In genomic region chr12:51047655-51048540, GRCh38 we compare ENCODE assay signal across 8 cellular contexts. TPM values are rescaled to one million over a fixed set of nuclear protein-coding genes. Genes with fewer than 3 reads are reported as not detected.
DNase-seq lines count a peak whose midpoint lies in the region; ATAC-seq and TF ChIP-seq lines count a peak whose summit lies in the region.

Gene LETMD1 (plus strand): TSS chr12:51048327. CDS start chr12:51048357, 30 bp downstream.

- peak; percentile 83 for TF ChIP-seq POLR2A in Raji (IDR thresholded peaks at IDR 0.05; ENCODE audit: insufficient read depth, low read depth, low read length)

- H3K4me3 ChIP-seq in H7 (ENCODE audit: insufficient read depth, low read depth, low read length) (peak within 1 kb of the TSS; percentile 86), Loucy (ENCODE audit: low read length, poor library complexity, severe bottlenecking) (peak within 1 kb of the TSS; percentile 89), fibroblast of pulmonary artery (replicated peaks; ENCODE audit: low read depth, low read length) (peak within 1 kb of the TSS; percentile 93)

- H3K9ac ChIP-seq in Loucy (ENCODE audit: low read depth, low read length, poor library complexity, severe bottlenecking) = peak within 1 kb of the TSS; percentile 85

- TF ChIP-seq CTCF in Loucy (conservative IDR thresholded peaks at IDR 0.05; ENCODE audit: low read length) = peak; percentile 95
- peak; percentile 81 for TF ChIP-seq CTCF in fibroblast of pulmonary artery (IDR thresholded peaks at IDR 0.05; ENCODE audit: low read length, missing control alignments)

- in situ Hi-C loops in G401 (cut with HindIII; ENCODE audit: low sequenced_read_pairs) = no loop called here

- peak; percentile 98 to 99 for ATAC-seq in natural killer cell treated with Interleukin-12 subunit alpha and Interleukin-12 subunit beta and Interleukin-15 and Interleukin-18, amount 100 ng/mL, for 72 hours
- peak; percentile 99 for ATAC-seq in stimulated activated naive CD8-positive, alpha-beta T cell treated with anti-CD3 and anti-CD28 coated beads, Interleukin-15, Interleukin-2, amounts not matched to agents 100 U/mL and 50 U/mL, for 24 hours

- DNase-seq in G401 (ENCODE audit: low spot score) = peak; percentile 99
- peak; percentile 94 for DNase-seq in H7
- peak; percentile 82 for DNase-seq in activated T-helper 9 cell treated with anti-CD3 and anti-CD28 coated beads, Interleukin-2, amount 50 U/mL, for 16 hours (ENCODE audit: low read depth)
- DNase-seq in fibroblast of pulmonary artery (ENCODE audit: low read depth) = peak; percentile 99
- peak; percentile 94 for DNase-seq in natural killer cell treated with Interleukin-12 subunit alpha and Interleukin-12 subunit beta and Interleukin-15 and Interleukin-18, amount 100 ng/mL, for 72 hours (ENCODE audit: low spot score)
- DNase-seq in stimulated activated naive CD8-positive, alpha-beta T cell treated with anti-CD3 and anti-CD28 coated beads, Interleukin-15, Interleukin-2, amounts not matched to agents 100 U/mL and 50 U/mL, for 24 hours = peak; percentile 89

- H3K36me3 ChIP-seq in H7 (replicated peaks; ENCODE audit: control insufficient read depth, insufficient read depth, low read length) = peaks cover 1% of the 10 kb centered on the region
- no peaks in the 10 kb centered on the region for H3K36me3 ChIP-seq in Loucy (ENCODE audit: insufficient read depth, low read length)

- H3K4me1 ChIP-seq in Loucy (ENCODE audit: insufficient read depth, low read length, poor library complexity, severe bottlenecking) = peaks cover 23% of the 10 kb centered on the region

- H2AFZ ChIP-seq in Loucy (ENCODE audit: low read length) = peak within 1 kb of the TSS; percentile 95

- peak within 1 kb of the TSS; percentile 99 for H3K4me3 Mint-ChIP-seq in natural killer cell treated with Interleukin-12 subunit alpha and Interleukin-12 subunit beta and Interleukin-15 and Interleukin-18, amount 100 ng/mL, for 72 hours

- H3K4me1 Mint-ChIP-seq in natural killer cell treated with Interleukin-12 subunit alpha and Interleukin-12 subunit beta and Interleukin-15 and Interleukin-18, amount 100 ng/mL, for 72 hours (ENCODE audit: low read depth in 2 of 2) = peaks cover 29 to 35% of the 10 kb centered on the region in 2 donors

- no peaks in the 10 kb centered on the region for H3K27me3 Mint-ChIP-seq in natural killer cell treated with Interleukin-12 subunit alpha and Interleukin-12 subunit beta and Interleukin-15 and Interleukin-18, amount 100 ng/mL, for 72 hours

- no peaks in the 10 kb centered on the region for H3K9me3 Mint-ChIP-seq in natural killer cell treated with Interleukin-12 subunit alpha and Interleukin-12 subunit beta and Interleukin-15 and Interleukin-18, amount 100 ng/mL, for 72 hours

- H3K4me2 ChIP-seq in Loucy (ENCODE audit: low read depth, low read length, poor library complexity, severe bottlenecking) = peak within 1 kb of the TSS; percentile 93

- peaks cover 14% of the 10 kb centered on the region for H3K36me3 Mint-ChIP-seq in natural killer cell treated with Interleukin-12 subunit alpha and Interleukin-12 subunit beta and Interleukin-15 and Interleukin-18, amount 100 ng/mL, for 72 hours

- H4K20me1 ChIP-seq in Loucy (ENCODE audit: insufficient read depth, low read length, poor library complexity, severe bottlenecking) = no peaks in the 10 kb centered on the region

- no peaks in the 10 kb centered on the region for H3K9me3 ChIP-seq in Loucy (ENCODE audit: insufficient read depth, low read depth, low read length)

- H3F3A ChIP-seq in Loucy (ENCODE audit: low read depth) = peaks cover 3% of the 10 kb centered on the region; the same call in 1 of the 2 replicates

- peak within 1 kb of the TSS; percentile 92 to 97 for H3K27ac Mint-ChIP-seq in natural killer cell treated with Interleukin-12 subunit alpha and Interleukin-12 subunit beta and Interleukin-15 and Interleukin-18, amount 100 ng/mL, for 72 hours

- no peaks in the 10 kb centered on the region for H3K9me2 ChIP-seq in Loucy (replicated peaks; ENCODE audit: low read depth, low read length)

- peaks cover 30% of the 10 kb centered on the region for H3K79me2 ChIP-seq in Loucy (ENCODE audit: insufficient read depth, low read length)

- H3K27me3 ChIP-seq in H7 (ENCODE audit: control insufficient read depth, insufficient read depth, low read length) (no peaks in the 10 kb centered on the region), Loucy (ENCODE audit: insufficient read depth, low read length, poor library complexity, severe bottlenecking) (no peaks in the 10 kb centered on the region)

RNA-seq across cellular contexts. Expression of gene LETMD1, which starts in this region (rescaled TPM):
- 47.9 and 63.2 TPM in 2 replicates for total RNA-seq in G401 (2014; rRNA removed; shearing (Covaris generic))
- total RNA-seq in H7 (2014; rRNA removed; shearing (Covaris generic)) = 39.9 and 45.5 TPM in 2 replicates
- 100 to 1,000 TPM in 1 of 2 donors, 10 to 100 TPM in 1; 46.5 to 106 TPM for total RNA-seq in natural killer cell treated with Interleukin-12 subunit alpha and Interleukin-12 subunit beta and Interleukin-15 and Interleukin-18, amount 100 ng/mL, for 72 hours

Comparison
In these comparisons a context has a peak if more than half of its experiments do, and no peak if none do; other contexts are left out.
1. Peak in every context shown above with its lines: DNase-seq, ATAC-seq and H3K4me3 ChIP-seq.